In the genomic region with DNA sequence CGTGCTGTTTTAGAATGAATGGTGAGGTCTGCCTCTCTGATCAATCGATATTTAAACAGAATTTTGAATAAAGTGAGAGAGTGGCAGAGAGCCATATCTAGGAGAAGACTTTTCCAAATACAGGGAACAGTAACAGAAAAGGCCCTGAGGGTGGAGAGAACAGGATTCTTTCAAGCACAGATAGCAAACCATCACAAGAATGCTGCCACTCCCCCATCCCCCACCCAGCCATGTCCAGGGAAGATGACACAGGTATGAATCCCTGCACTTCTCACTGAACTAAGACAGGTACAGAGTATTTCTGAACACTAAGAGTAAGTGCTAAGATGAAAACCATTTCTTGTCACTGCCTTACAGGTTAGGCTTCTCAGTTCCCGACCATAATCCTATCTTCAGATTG, we compare ENCODE assay signal across 32 cellular contexts. TPM values are rescaled to one million over a fixed set of nuclear protein-coding genes. Genes with fewer than 3 reads are reported as not detected.
"Had no signal": no experiment of that assay in that cellular context is flagged by ENCODE, and none has a peak within 500 bp of the region (broad histone marks: within the 10 kb centered on the region; RNA-seq: fewer than 3 reads in every experiment).

No MANE protein-coding gene starts in this region.

- ATAC-seq: activated CD4-positive, alpha-beta T cell treated with anti-CD3 and anti-CD28 coated beads for 36 hours; activated CD4-positive, CD25-positive, alpha-beta regulatory T cell treated with anti-CD3 and anti-CD28 coated beads, Interleukin-2, amount 50 U/mL, for 24 hours; activated CD8-positive, alpha-beta memory T cell treated with anti-CD3 and anti-CD28 coated beads, Interleukin-2, amount 10 ng/mL, durations not matched to agents 7 days and 5 days; activated CD8-positive, alpha-beta T cell treated with anti-CD3 and anti-CD28 coated beads, Interleukin-2, amount 10 ng/mL, durations not matched to agents 7 days and 5 days; activated naive CD8-positive, alpha-beta T cell treated with anti-CD3 and anti-CD28 coated beads, Interleukin-2, amount 50 U/mL, for 24 hours; WTC11 had no signal

- H3K27me3 ChIP-seq: ascending aorta, cardiac muscle cell had no signal

- DNase-seq: activated CD4-positive, alpha-beta memory T cell treated with anti-CD3 and anti-CD28 coated beads, Interleukin-2, amount 10 ng/mL, durations not matched to agents 7 days and 5 days; activated CD4-positive, alpha-beta T cell treated with anti-CD3 and anti-CD28 coated beads for 1 hour; activated CD4-positive, alpha-beta T cell treated with anti-CD3 and anti-CD28 coated beads for 36 hours; activated CD4-positive, alpha-beta T cell treated with anti-CD3 and anti-CD28 coated beads for 48 hours; activated CD4-positive, alpha-beta T cell treated with anti-CD3 and anti-CD28 coated beads, Interleukin-2, amount 10 ng/mL, durations not matched to agents 7 days and 5 days; activated CD4-positive, alpha-beta T cell treated with anti-CD3 and anti-CD28 coated beads, Interleukin-2, amount 50 U/mL, for 48 hours; activated CD4-positive, CD25-positive, alpha-beta regulatory T cell; activated CD8-positive, alpha-beta memory T cell treated with anti-CD3 and anti-CD28 coated beads for 24 hours; activated CD8-positive, alpha-beta memory T cell treated with anti-CD3 and anti-CD28 coated beads, Interleukin-2, amount 10 ng/mL, durations not matched to agents 7 days and 5 days; activated CD8-positive, alpha-beta memory T cell treated with anti-CD3 and anti-CD28 coated beads, Interleukin-2, amount 50 U/mL, for 48 hours; activated CD8-positive, alpha-beta T cell treated with anti-CD3 and anti-CD28 coated beads, Interleukin-2, amount 10 ng/mL, durations not matched to agents 7 days and 5 days; activated effector memory CD4-positive, alpha-beta T cell treated with anti-CD3 and anti-CD28 coated beads, Interleukin-2, amount 50 U/mL, for 16 hours; activated naive CD4-positive, alpha-beta T cell treated with anti-CD3 and anti-CD28 coated beads, Interleukin-2, amount 10 ng/mL, durations not matched to agents 7 days and 5 days; activated naive CD4-positive, alpha-beta T cell treated with Interleukin-2 at 50 U/mL for 16 hours; activated naive CD8-positive, alpha-beta T cell treated with anti-CD3 and anti-CD28 coated beads, Interleukin-2, amount 10 ng/mL, durations not matched to agents 7 days and 5 days; activated naive CD8-positive, alpha-beta T cell treated with anti-CD3 and anti-CD28 coated beads, Interleukin-2, amount 50 U/mL, for 24 hours; activated T-cell treated with anti-CD3 and anti-CD28 coated beads, Interleukin-2, amount 50 U/mL, for 24 hours; activated T-cell treated with anti-CD3 and anti-CD28 coated beads, Interleukin-2, amount 50 U/mL, for 48 hours; amygdala; anterior cingulate cortex; caudate nucleus; cerebellar nuclear complex; SW 1271; T-helper 1 cell; T-helper 2 cell; T-helper 9 cell; WERI-Rb-1 had no signal

- H3K4me1 ChIP-seq: ascending aorta had no signal

- H3K9me3 ChIP-seq: ascending aorta had no signal

- H3K4me3 ChIP-seq: ascending aorta, cardiac muscle cell had no signal

- H3K27ac ChIP-seq: ascending aorta, cardiac muscle cell, WERI-Rb-1 had no signal

- H3K36me3 ChIP-seq: ascending aorta, cardiac muscle cell, WERI-Rb-1 had no signal

RNA-seq across cellular contexts. Expression of gene LRATD1, which starts 23.6 kb away (rescaled TPM):
- total RNA-seq: activated CD4-positive, alpha-beta memory T cell treated with anti-CD3 and anti-CD28 coated beads, Interleukin-2, amount 10 ng/mL, durations not matched to agents 7 days and 5 days; activated CD4-positive, alpha-beta T cell treated with anti-CD3 and anti-CD28 coated beads for 36 hours; activated CD4-positive, alpha-beta T cell treated with anti-CD3 and anti-CD28 coated beads, Interleukin-2, amount 10 ng/mL, durations not matched to agents 7 days and 5 days; activated CD8-positive, alpha-beta memory T cell treated with anti-CD3 and anti-CD28 coated beads, Interleukin-2, amount 10 ng/mL, durations not matched to agents 7 days and 5 days; activated CD8-positive, alpha-beta T cell treated with anti-CD3 and anti-CD28 coated beads, Interleukin-2, amount 10 ng/mL, durations not matched to agents 7 days and 5 days; activated naive CD8-positive, alpha-beta T cell treated with anti-CD3 and anti-CD28 coated beads, Interleukin-2, amount 10 ng/mL, durations not matched to agents 7 days and 5 days; activated T-helper 2 cell treated with anti-CD3 and anti-CD28 coated beads, Interferon-gamma antibody, Interleukin-2, Interleukin-4, amounts not matched to agents 10 μg/mL and 5 μg/mL and 100 μg/mL, durations not matched to agents 14 hours and 24 hours and 36 hours had no signal
